Comparison of ENCODE assay signal across 29 cellular contexts in genomic region chr17:78469443-78469842, GRCh38.
"Had no signal": no experiment of that assay in that cellular context is flagged by ENCODE, and none has a peak within 500 bp of the region (broad histone marks: within the 10 kb centered on the region; RNA-seq: fewer than 3 reads in every experiment).

No MANE protein-coding gene starts in this region.

- H3K4me3 Mint-ChIP-seq: stimulated activated effector memory CD8-positive, alpha-beta T cell treated with anti-CD3 and anti-CD28 coated beads, Interleukin-12 subunit alpha, Interleukin-12 subunit beta, amount 100 ng/mL, for 72 hours; stimulated activated memory B cell treated with anti-CD40 and anti-IgM and Interleukin-4, amounts not matched to agents 10 μg/mL and 1 μg/mL and 100 μg/mL, for 72 hours; stimulated activated naive B cell treated with anti-CD40 and anti-IgM and Interleukin-4, amounts not matched to agents 10 μg/mL and 1 μg/mL and 100 μg/mL, for 72 hours; stimulated activated naive CD8-positive, alpha-beta T cell treated with anti-CD3 and anti-CD28 coated beads, Interleukin-15, amount 100 ng/mL, for 72 hours; stimulated activated naive CD8-positive, alpha-beta T cell treated with anti-CD3 and anti-CD28 coated beads, Interleukin-15, Interleukin-2, amounts not matched to agents 100 ng/mL and 50 ng/mL, for 24 hours; type B pancreatic cell had no signal

- FAIRE-seq: urothelium cell line had no signal

- H3K9me3 ChIP-seq: suprapubic skin, testis, thoracic aorta, thyroid gland, tibial artery, tibial nerve, transverse colon, upper lobe of left lung, upper lobe of right lung, uterus, vagina had no signal

- H3K36me3 ChIP-seq: stomach, suprapubic skin, thoracic aorta, thyroid gland, tibial artery, tibial nerve, transverse colon, upper lobe of left lung, upper lobe of right lung, uterus, vagina had no signal

- ATAC-seq: stimulated activated effector memory CD8-positive, alpha-beta T cell treated with anti-CD3 and anti-CD28 coated beads, Interleukin-12 subunit alpha, Interleukin-12 subunit beta, amount 100 ng/mL, for 72 hours; stimulated activated memory B cell treated with anti-CD40 and anti-IgM and Interleukin-4, amounts not matched to agents 10 μg/mL and 1 μg/mL and 100 μg/mL, for 72 hours; stimulated activated naive B cell treated with anti-CD40 and anti-IgM and Interleukin-4, amounts not matched to agents 10 μg/mL and 1 μg/mL and 100 μg/mL, for 72 hours; stimulated activated naive CD8-positive, alpha-beta T cell treated with anti-CD3 and anti-CD28 coated beads, Interleukin-15, amount 100 ng/mL, for 72 hours; stimulated activated naive CD8-positive, alpha-beta T cell treated with anti-CD3 and anti-CD28 coated beads, Interleukin-15, Interleukin-2, amounts not matched to agents 100 U/mL and 50 U/mL, for 24 hours; upper lobe of right lung had no signal

- H3K27me3 Mint-ChIP-seq: stimulated activated naive CD8-positive, alpha-beta T cell treated with anti-CD3 and anti-CD28 coated beads, Interleukin-15, Interleukin-2, amounts not matched to agents 100 ng/mL and 50 ng/mL, for 24 hours had no signal

- H3K9me3 Mint-ChIP-seq: stimulated activated effector memory CD8-positive, alpha-beta T cell treated with anti-CD3 and anti-CD28 coated beads, Interleukin-12 subunit alpha, Interleukin-12 subunit beta, amount 100 ng/mL, for 72 hours; stimulated activated memory B cell treated with anti-CD40 and anti-IgM and Interleukin-4, amounts not matched to agents 10 μg/mL and 1 μg/mL and 100 μg/mL, for 72 hours; stimulated activated naive B cell treated with anti-CD40 and anti-IgM and Interleukin-4, amounts not matched to agents 10 μg/mL and 1 μg/mL and 100 μg/mL, for 72 hours; stimulated activated naive CD8-positive, alpha-beta T cell treated with anti-CD3 and anti-CD28 coated beads, Interleukin-15, Interleukin-2, amounts not matched to agents 100 ng/mL and 50 ng/mL, for 24 hours; type B pancreatic cell had no signal

- H3K36me3 Mint-ChIP-seq: stimulated activated memory B cell treated with anti-CD40 and anti-IgM and Interleukin-4, amounts not matched to agents 10 μg/mL and 1 μg/mL and 100 μg/mL, for 72 hours; stimulated activated naive B cell treated with anti-CD40 and anti-IgM and Interleukin-4, amounts not matched to agents 10 μg/mL and 1 μg/mL and 100 μg/mL, for 72 hours; type B pancreatic cell had no signal

- H3K27ac ChIP-seq: stomach, suprapubic skin, testis, thoracic aorta, thyroid gland, tibial artery, tibial nerve, transverse colon, upper lobe of left lung, upper lobe of right lung, uterus, vagina had no signal

- DNase-seq: stimulated activated CD4-positive, alpha-beta T cell treated with anti-CD3 and anti-CD28 coated beads, Interleukin-2, amount 100 ng/mL, for 48 hours; stimulated activated CD4-positive, alpha-beta T cell treated with anti-CD3 and anti-CD28 coated beads, Interleukin-4, amount 100 ng/mL, for 1 hour; stimulated activated CD4-positive, alpha-beta T cell treated with anti-CD3 and anti-CD28 coated beads, Interleukin-4, amount 100 ng/mL, for 24 hours; stimulated activated CD4-positive, alpha-beta T cell treated with anti-CD3 and anti-CD28 coated beads, Interleukin-4, amount 100 ng/mL, for 4 hours; stimulated activated CD8-positive, alpha-beta memory T cell treated with anti-CD3 and anti-CD28 coated beads, Interleukin-4, amount 100 ng/mL, for 48 hours; stimulated activated naive B cell treated with anti-CD40 and anti-IgM and Interleukin-4, amounts not matched to agents 10 μg/mL and 1 μg/mL and 100 μg/mL, for 72 hours; stimulated activated naive CD4-positive, alpha-beta T cell; stimulated activated naive CD4-positive, alpha-beta T cell treated with Interleukin-2 at 50 U/mL for 16 hours; stimulated activated naive CD8-positive, alpha-beta T cell treated with anti-CD3 and anti-CD28 coated beads, Interleukin-15, amount 100 ng/mL, for 72 hours; stimulated activated naive CD8-positive, alpha-beta T cell treated with anti-CD3 and anti-CD28 coated beads, Interleukin-15, Interleukin-2, amounts not matched to agents 100 U/mL and 50 U/mL, for 24 hours; stomach; substantia nigra; testis; thyroid gland; tibial artery; transverse colon; trophoblast cell; upper lobe of left lung; upper lobe of right lung; uterus had no signal

- H3K27ac Mint-ChIP-seq: stimulated activated effector memory CD8-positive, alpha-beta T cell treated with anti-CD3 and anti-CD28 coated beads, Interleukin-12 subunit alpha, Interleukin-12 subunit beta, amount 100 ng/mL, for 72 hours; stimulated activated memory B cell treated with anti-CD40 and anti-IgM and Interleukin-4, amounts not matched to agents 10 μg/mL and 1 μg/mL and 100 μg/mL, for 72 hours; stimulated activated naive B cell treated with anti-CD40 and anti-IgM and Interleukin-4, amounts not matched to agents 10 μg/mL and 1 μg/mL and 100 μg/mL, for 72 hours; stimulated activated naive CD8-positive, alpha-beta T cell treated with anti-CD3 and anti-CD28 coated beads, Interleukin-15, amount 100 ng/mL, for 72 hours; stimulated activated naive CD8-positive, alpha-beta T cell treated with anti-CD3 and anti-CD28 coated beads, Interleukin-15, Interleukin-2, amounts not matched to agents 100 ng/mL and 50 ng/mL, for 24 hours; type B pancreatic cell had no signal

- H3K4me1 ChIP-seq: suprapubic skin, testis, tibial artery, tibial nerve, upper lobe of left lung, upper lobe of right lung, uterus, vagina had no signal

- H3K27me3 ChIP-seq: testis, thyroid gland, upper lobe of left lung, uterus, vagina had no signal

- H3K4me3 ChIP-seq: stomach, suprapubic skin, testis, thoracic aorta, thyroid gland, tibial artery, tibial nerve, transverse colon, upper lobe of left lung, upper lobe of right lung, uterus, vagina had no signal
